20 cellular contexts compared by ENCODE assay signal in genomic region chr6:80411486-80411885, GRCh38.
"Had no signal": no experiment of that assay in that cellular context is flagged by ENCODE, and none has a peak within 500 bp of the region (broad histone marks: within the 10 kb centered on the region; RNA-seq: fewer than 3 reads in every experiment).

No MANE protein-coding gene starts in this region.

- DNase-seq: stimulated activated CD4-positive, alpha-beta T cell treated with anti-CD3 and anti-CD28 coated beads, Interleukin-2, amount 100 ng/mL, for 48 hours; stimulated activated CD4-positive, alpha-beta T cell treated with anti-CD3 and anti-CD28 coated beads, Interleukin-4, amount 100 ng/mL, for 1 hour; stimulated activated CD4-positive, alpha-beta T cell treated with anti-CD3 and anti-CD28 coated beads, Interleukin-4, amount 100 ng/mL, for 24 hours; stimulated activated CD4-positive, alpha-beta T cell treated with anti-CD3 and anti-CD28 coated beads, Interleukin-4, amount 100 ng/mL, for 4 hours; stimulated activated CD8-positive, alpha-beta memory T cell treated with anti-CD3 and anti-CD28 coated beads, Interleukin-4, amount 100 ng/mL, for 48 hours; stimulated activated naive B cell treated with anti-CD40 and anti-IgM and Interleukin-4, amounts not matched to agents 10 μg/mL and 1 μg/mL and 100 μg/mL, for 72 hours; stimulated activated naive CD4-positive, alpha-beta T cell; stimulated activated naive CD4-positive, alpha-beta T cell treated with Interleukin-2 at 50 U/mL for 16 hours; stimulated activated naive CD8-positive, alpha-beta T cell treated with anti-CD3 and anti-CD28 coated beads, Interleukin-15, amount 100 ng/mL, for 72 hours; stimulated activated naive CD8-positive, alpha-beta T cell treated with anti-CD3 and anti-CD28 coated beads, Interleukin-15, Interleukin-2, amounts not matched to agents 100 U/mL and 50 U/mL, for 24 hours; stomach; substantia nigra; testis; thyroid gland; tibial artery; transverse colon; trophoblast cell; upper lobe of left lung; upper lobe of right lung; uterus had no signal
